ENCODE assay signal across 26 cellular contexts in genomic region chr2:13578547-13578946, GRCh38.
"Had no signal": no experiment of that assay in that cellular context is flagged by ENCODE, and none has a peak within 500 bp of the region (broad histone marks: within the 10 kb centered on the region; RNA-seq: fewer than 3 reads in every experiment).

No MANE protein-coding gene starts in this region.

- H3K36me3 ChIP-seq: SJCRH30 had no signal

- H3K4me1 Mint-ChIP-seq: activated CD4-positive, alpha-beta T cell treated with anti-CD3 and anti-CD28 coated beads, Interleukin-2, amount 10 ng/mL, durations not matched to agents 7 days and 5 days had no signal

- H3K9me3 ChIP-seq: SJCRH30, SK-N-SH had no signal

- H3K4me3 ChIP-seq: SJCRH30 had no signal

- DNase-seq: activated CD4-positive, alpha-beta memory T cell treated with anti-CD3 and anti-CD28 coated beads for 36 hours; activated CD4-positive, alpha-beta T cell treated with anti-CD3 and anti-CD28 coated beads, Interleukin-2, amount 10 ng/mL, durations not matched to agents 7 days and 5 days; activated CD4-positive, CD25-positive, alpha-beta regulatory T cell; activated CD8-positive, alpha-beta memory T cell treated with anti-CD3 and anti-CD28 coated beads for 24 hours; activated effector memory CD4-positive, alpha-beta T cell treated with anti-CD3 and anti-CD28 coated beads, Interleukin-2, amount 50 U/mL, for 16 hours; activated naive CD4-positive, alpha-beta T cell treated with anti-CD3 and anti-CD28 coated beads for 36 hours; activated T-cell treated with anti-CD3 and anti-CD28 coated beads, Interleukin-2, amount 50 U/mL, for 4 hours; amygdala; cerebellar nuclear complex; NCI-H1092; NCI-H1417; NCI-H1930; NCI-H2107; NCI-H2171 treated with DMSO at 0.1 percent for 48 hours; NCI-H226; NCI-H526 treated with DMSO at 0.1 percent for 48 hours; NCI-H82; NK-92 treated with Interleukin-12 subunit alpha and Interleukin-12 subunit beta, amount 100 ng/mL, for 24 hours; Right ventricle myocardium superior; SJCRH30; SK-N-SH; T-helper 1 cell had no signal

- ATAC-seq: activated T-cell treated with anti-CD3 and anti-CD28 coated beads, Interleukin-2, amount 50 U/mL, for 4 hours had no signal

- H3K9ac ChIP-seq: SK-N-SH had no signal

- H3K36me3 Mint-ChIP-seq: activated CD4-positive, alpha-beta memory T cell treated with anti-CD3 and anti-CD28 coated beads for 36 hours; activated naive CD8-positive, alpha-beta T cell had no signal

- H3K4me3 Mint-ChIP-seq: activated CD4-positive, alpha-beta memory T cell treated with anti-CD3 and anti-CD28 coated beads for 36 hours; activated CD4-positive, alpha-beta T cell treated with anti-CD3 and anti-CD28 coated beads, Interleukin-2, amount 10 ng/mL, durations not matched to agents 7 days and 5 days; activated naive CD4-positive, alpha-beta T cell treated with anti-CD3 and anti-CD28 coated beads for 36 hours; activated naive CD8-positive, alpha-beta T cell; activated T-cell treated with anti-CD3 and anti-CD28 coated beads, Interleukin-2, amount 50 U/mL, for 4 hours had no signal

- FAIRE-seq: colon had no signal

- H3K4me1 ChIP-seq: SJCRH30 had no signal

- H3K27ac ChIP-seq: RWPE1, SJCRH30, VCaP had no signal

- H3K27me3 Mint-ChIP-seq: activated CD4-positive, alpha-beta memory T cell treated with anti-CD3 and anti-CD28 coated beads for 36 hours; activated CD4-positive, alpha-beta T cell treated with anti-CD3 and anti-CD28 coated beads, Interleukin-2, amount 10 ng/mL, durations not matched to agents 7 days and 5 days; activated naive CD8-positive, alpha-beta T cell had no signal

- H3K9me3 Mint-ChIP-seq: activated T-cell treated with anti-CD3 and anti-CD28 coated beads, Interleukin-2, amount 50 U/mL, for 4 hours had no signal

- H3K27ac Mint-ChIP-seq: activated CD4-positive, alpha-beta memory T cell treated with anti-CD3 and anti-CD28 coated beads for 36 hours; activated CD4-positive, alpha-beta T cell treated with anti-CD3 and anti-CD28 coated beads, Interleukin-2, amount 10 ng/mL, durations not matched to agents 7 days and 5 days; activated naive CD4-positive, alpha-beta T cell treated with anti-CD3 and anti-CD28 coated beads for 36 hours; activated naive CD8-positive, alpha-beta T cell had no signal

- H3K27me3 ChIP-seq: SJCRH30 had no signal

- H3K4me2 ChIP-seq: SK-N-SH had no signal
